In the genomic region with DNA sequence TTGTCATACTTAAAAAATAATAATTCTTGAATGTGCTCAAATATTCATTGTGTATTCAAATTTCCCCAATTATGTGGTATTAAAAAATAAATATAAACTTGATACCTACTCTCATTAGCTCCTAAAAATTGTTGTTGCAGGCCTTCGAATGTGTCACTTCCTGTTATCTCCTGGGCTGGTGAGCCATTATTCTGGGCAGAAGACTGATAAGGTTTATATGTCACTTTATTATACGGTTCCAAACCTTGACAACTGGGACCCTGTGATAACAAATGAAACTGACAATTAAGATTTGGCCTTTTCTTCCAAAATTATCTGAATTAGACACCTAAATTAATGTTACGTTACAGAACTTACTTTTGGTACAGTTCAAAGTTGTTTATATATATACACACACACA, we compare ENCODE assay signal across 19 cellular contexts. TPM values are rescaled to one million over a fixed set of nuclear protein-coding genes. Genes with fewer than 3 reads are reported as not detected.
DNase-seq lines count a peak whose midpoint lies in the region; ATAC-seq, FAIRE-seq and TF ChIP-seq lines count a peak whose summit lies in the region.
"Had no signal": no experiment of that assay in that cellular context is flagged by ENCODE, and none has a peak within 500 bp of the region (broad histone marks: within the 10 kb centered on the region; RNA-seq: fewer than 3 reads in every experiment).

No MANE protein-coding gene starts in this region.

- in situ Hi-C loops in GM12878 (cut with MboI): no loop called here

- H3K56ac ChIP-seq in mesendoderm (ENCODE audit: low read length): no peak overlapping the region

- no peak overlapping the region; the same call in 1 of the 2 replicates for H3K27ac ChIP-seq in GM12878 (ENCODE audit: control insufficient read depth, insufficient read depth)
- H3K27ac ChIP-seq in mesendoderm (ENCODE audit: low read depth, low read length): no peak overlapping the region
- H3K27ac ChIP-seq in ascending aorta: no peak overlapping the region
- no peak overlapping the region for H3K27ac ChIP-seq in vagina
- H3K27ac ChIP-seq: BLaER1 had no signal

- no peak overlapping the region for H4K8ac ChIP-seq in mesendoderm (ENCODE audit: low read depth, low read length)

- no peak for TF ChIP-seq POLR2A in GM12878 (IDR thresholded peaks at IDR 0.05; ENCODE audit: low read depth, low read length)
- no peak for TF ChIP-seq POLR2A in vagina (IDR thresholded peaks at IDR 0.05)

- RAD21 ChIA-PET in GM12878 (lab: Charles Lee; ENCODE audit: unreplicated experiment): no interaction called here

- H3K36me3 ChIP-seq in GM12878 (ENCODE audit: control insufficient read depth in 2 of 2, insufficient read depth in 2 of 2, low read length in 1 of 2) (peaks cover 2 to 22% of the 10 kb centered on the region in 2 experiments; a peak in 3 of 4 replicates), mesendoderm (ENCODE audit: control insufficient read depth, insufficient read depth, low read length) (no peaks in the 10 kb centered on the region), ascending aorta (no peaks in the 10 kb centered on the region), vagina (no peaks in the 10 kb centered on the region)

- no peak overlapping the region for H2BK15ac ChIP-seq in mesendoderm (replicated peaks; ENCODE audit: low read depth)

- no peak overlapping the region for H4K5ac ChIP-seq in mesendoderm (ENCODE audit: low read length)

- intact Hi-C loops in GM12878 (cut with micrococcal nuclease; ENCODE audit: unreplicated experiment) (loop anchor here (5.0 to 10.0 kb wide), 2 partner anchors 149 to 291 kb away; a partner anchor contains a TSS), ascending aorta (cut with DNase I) (loop anchor here (5.0 kb wide), 1 partner anchor 439 kb away; no protein-coding TSS in a partner anchor), vagina (cut with DNase I) (no loop called here)

- H3K4me3 ChIP-seq in GM12878 (no peak overlapping the region), mesendoderm (ENCODE audit: low read length) (no peak overlapping the region), ascending aorta (no peak overlapping the region), vagina (no peak overlapping the region)
- H3K4me3 ChIP-seq: BLaER1, GM23248, HAP-1 had no signal

- POLR2A ChIA-PET in GM12878 (lab: Charles Lee): interaction anchor here (2.2 to 4.2 kb wide), 2 partner anchors 11 to 15 kb away, joined by 7 to 19 read pairs; a partner anchor contains a TSS

- WGBS in GM12878 (ENCODE audit: insufficient coverage, insufficient replicate concordance, low lambda C conversion rate, missing lambda C conversion rate): 98% methylated on average over 3 of the region's 3 CpGs
- no CpG with 5 or more reads among the region's 3 CpGs for WGBS in mesendoderm (ENCODE audit: extremely low coverage, insufficient coverage, low lambda C conversion rate)

- CTCF ChIA-PET in GM12878 (lab: Yijun Ruan, JAX): interaction anchor here (1.0 kb wide), 1 partner anchor 39 kb away, joined by 4 read pairs; no protein-coding TSS in a partner anchor

- H2AFZ ChIP-seq in GM12878 (ENCODE audit: control insufficient read depth, low read depth, low read length): no peak overlapping the region
- H2AFZ ChIP-seq: GM23248 had no signal

- ATAC-seq in GM12878 (no peak), HG02610 (IDR thresholded peaks at IDR 0.05; ENCODE audit: unreplicated experiment) (no peak)
- ATAC-seq: CD8-positive, alpha-beta T cell had no signal

- H3K18ac ChIP-seq in mesendoderm (ENCODE audit: low read length): no peak overlapping the region

- H3K4me1 ChIP-seq in GM12878 (ENCODE audit: control insufficient read depth, insufficient read depth, low read length): peaks cover 9% of the 10 kb centered on the region
- H3K4me1 ChIP-seq in mesendoderm (ENCODE audit: control insufficient read depth, low read depth, low read length): peaks cover 3% of the 10 kb centered on the region
- H3K4me1 ChIP-seq in ascending aorta: no peaks in the 10 kb centered on the region
- no peaks in the 10 kb centered on the region for H3K4me1 ChIP-seq in vagina
- H3K4me1 ChIP-seq: BLaER1 had no signal

- TF ChIP-seq CTCF in GM12878 (IDR thresholded peaks at IDR 0.05 in 2 of 3, conservative IDR thresholded peaks at IDR 0.05 in 1 of 3; ENCODE audit: control insufficient read depth in 2 of 3, extremely low read depth in 1 of 3, insufficient read depth in 1 of 3, low read depth in 3 of 3, low read length in 3 of 3) (no peak), ascending aorta (IDR thresholded peaks at IDR 0.05) (no peak), vagina (IDR thresholded peaks at IDR 0.05) (no peak)

- no peak for FAIRE-seq in GM12878 (lab: Jason Lieb, UNC)

- no peak for TF ChIP-seq RAD21 in GM12878 (IDR thresholded peaks at IDR 0.05; ENCODE audit: insufficient read depth, low read depth, low read length)

- H3K9me3 ChIP-seq in GM12878 (replicated peaks; ENCODE audit: control insufficient read depth, insufficient read depth, low read length) (no peaks in the 10 kb centered on the region), ascending aorta (no peaks in the 10 kb centered on the region), vagina (no peaks in the 10 kb centered on the region)
- H3K9me3 ChIP-seq: BLaER1, HAP-1 had no signal

- no peak overlapping the region for H2BK120ac ChIP-seq in mesendoderm (ENCODE audit: low read depth, low read length)

- SMC1A ChIA-PET in GM12878 (lab: Charles Lee; ENCODE audit: uncharacterized antibody, unreplicated experiment): interaction anchor here (1.7 to 3.4 kb wide), 3 partner anchors 10 to 66 kb away, joined by 5 to 16 read pairs (median 9); no protein-coding TSS in a partner anchor

- H4K20me1 ChIP-seq in GM12878 (ENCODE audit: control insufficient read depth, insufficient read depth): no peaks in the 10 kb centered on the region

- BruUV-seq in GM12878 (replicated peaks; lab: Mats Ljungman, UMichigan): no TSS peak

- DNase-seq in HUDEP-2 (lab: John Stamatoyannopoulos, UW; ENCODE audit: unreplicated experiment in 76 of 76) (peak in 44 of 76 experiments; percentile 2 to 78 (median 45)), RPMI7951 (ENCODE audit: low read depth) (peak; percentile 9), GM12878 (ENCODE audit: low read depth, low spot score) (no peak), mesendoderm (peak; percentile 18), ascending aorta (ENCODE audit: low spot score in 2 of 2) (no peak), vagina (ENCODE audit: extremely low spot score in 2 of 2) (no peak)
- DNase-seq: Calu3; CD8-positive, alpha-beta T cell; GF-D8; GM23248; KG1; MV-4-11; NCI-H1694 treated with DMSO at 0.1 percent for 48 hours; NCI-H2107; NCI-H510A; NCI-H774 had no signal

- H2AK5ac ChIP-seq in mesendoderm (ENCODE audit: low read length): no peak overlapping the region

- no peak for TF ChIP-seq EP300 in GM12878 (IDR thresholded peaks at IDR 0.05; ENCODE audit: borderline replicate concordance in 1 of 2, control insufficient read depth in 1 of 2, low read depth in 2 of 2, low read length in 2 of 2)

- H3K9ac ChIP-seq in GM12878 (ENCODE audit: control insufficient read depth, insufficient read depth, low read length) (no peak overlapping the region), mesendoderm (ENCODE audit: low read length) (no peak overlapping the region)
- H3K9ac ChIP-seq: BLaER1, GM23248 had no signal

- no peak overlapping the region for H3K23ac ChIP-seq in mesendoderm (ENCODE audit: low read length)

- H2BK5ac ChIP-seq in mesendoderm (ENCODE audit: low read length): no peak overlapping the region

- H3K27me3 ChIP-seq in GM12878 (replicated peaks in 1 of 2; ENCODE audit: control insufficient read depth in 2 of 2, insufficient read depth in 2 of 2, low read length in 1 of 2): no peaks in the 10 kb centered on the region
- H3K27me3 ChIP-seq in mesendoderm (ENCODE audit: insufficient read depth, low read length, poor library complexity): no peaks in the 10 kb centered on the region
- no peaks in the 10 kb centered on the region for H3K27me3 ChIP-seq in ascending aorta
- H3K27me3 ChIP-seq in vagina: no peaks in the 10 kb centered on the region
- H3K27me3 ChIP-seq: BLaER1 had no signal

- no peak overlapping the region for H3K4me2 ChIP-seq in GM12878 (ENCODE audit: control insufficient read depth, insufficient read depth)
- no peak overlapping the region for H3K4me2 ChIP-seq in mesendoderm (ENCODE audit: low read length)
- H3K4me2 ChIP-seq: BLaER1 had no signal

- peaks cover 2% of the 10 kb centered on the region for H3K79me1 ChIP-seq in mesendoderm (ENCODE audit: low read length)

- peaks cover 11% of the 10 kb centered on the region for H3K79me2 ChIP-seq in GM12878 (ENCODE audit: control insufficient read depth, insufficient read depth, low read length)
- no peaks in the 10 kb centered on the region for H3K79me2 ChIP-seq in mesendoderm (ENCODE audit: control insufficient read depth, insufficient read depth, low read length)

- H3K4ac ChIP-seq in mesendoderm (ENCODE audit: low read depth, low read length): no peak overlapping the region

RNA-seq across cellular contexts. Expression of a gene that starts 15.0 kb away (rescaled TPM):
- total RNA-seq in RPMI7951 (2014; rRNA removed; shearing (Covaris generic)): 26.8 and 34.5 TPM in 2 replicates
- total RNA-seq in GM12878 (2013; cell fraction: nucleolus; rRNA removed): 106 and 120 TPM in 2 replicates
- total RNA-seq in GM12878 (2014; rRNA removed) (13.1 and 14.1 TPM in 2 replicates), GM12878 (2014; rRNA removed; fragmentation: Illumina TruSeq; extraction: Trizol) (21.2 and 25.4 TPM in 2 replicates), GM12878 (2021) (12.0 and 15.3 TPM in 2 replicates), ascending aorta (1.1 TPM), vagina (4.4 TPM)
- 3.6 TPM for polyA plus RNA-seq in GM12878 (2011; ENCODE audit: low read depth)
- polyA plus RNA-seq in GM12878 (2011; rRNA removed) (6.9 and 8.6 TPM in 2 replicates), GM12878 (2014; fragmentation: Illumina TruSeq; extraction: Trizol) (15.8 and 18.6 TPM in 2 replicates), GM12878 (2014; fragmentation: Nextera tagmentation; extraction: Ambion mirVana) (1 to 10 TPM; 5.3 to 5.7 TPM), GM12878 (2014; rRNA removed) (7.0 and 8.8 TPM in 2 replicates), GM12878 (2016; fragmentation: Nextera tagmentation; extraction: Ambion mirVana) (10 to 100 TPM; 19.6 to 22.6 TPM)
- 2.5 and 4.8 TPM in 2 replicates for polyA plus RNA-seq in GM12878 (2011; cell fraction: cytosol; rRNA removed)
- 18.8 and 20.5 TPM in 2 replicates for polyA plus RNA-seq in GM12878 (2011; cell fraction: nucleus; rRNA removed)
- 6.2 and 9.2 TPM in 2 replicates for polyA plus RNA-seq in GM12878 (2012)
- polyA minus RNA-seq in GM12878 (2011; rRNA and poly(A)+ RNA removed): 12.8 and 21.7 TPM in 2 replicates
- polyA minus RNA-seq in GM12878 (2011; cell fraction: cytosol; rRNA and poly(A)+ RNA removed): 5.7 and 7.0 TPM in 2 replicates
- 39.8 and 52.7 TPM in 2 replicates for polyA minus RNA-seq in GM12878 (2011; cell fraction: nucleus; rRNA and poly(A)+ RNA removed)
- 7.0 TPM for polyA plus RNA-seq in mesendoderm (2013, experiment 1 of 2)
- 6.8 TPM for polyA plus RNA-seq in mesendoderm (2013, experiment 2 of 2)

Comparison
In these comparisons a context has a peak if more than half of its experiments do, and no peak if none do; other contexts are left out.
1. DNase-seq: peak in HUDEP-2 (44 of 76), RPMI7951 (single experiment) and mesendoderm (single experiment); none in GM12878 (single experiment), ascending aorta (0 of 2) and vagina (0 of 2).